ENCODE assay signal across 1 cellular context in the genomic region with DNA sequence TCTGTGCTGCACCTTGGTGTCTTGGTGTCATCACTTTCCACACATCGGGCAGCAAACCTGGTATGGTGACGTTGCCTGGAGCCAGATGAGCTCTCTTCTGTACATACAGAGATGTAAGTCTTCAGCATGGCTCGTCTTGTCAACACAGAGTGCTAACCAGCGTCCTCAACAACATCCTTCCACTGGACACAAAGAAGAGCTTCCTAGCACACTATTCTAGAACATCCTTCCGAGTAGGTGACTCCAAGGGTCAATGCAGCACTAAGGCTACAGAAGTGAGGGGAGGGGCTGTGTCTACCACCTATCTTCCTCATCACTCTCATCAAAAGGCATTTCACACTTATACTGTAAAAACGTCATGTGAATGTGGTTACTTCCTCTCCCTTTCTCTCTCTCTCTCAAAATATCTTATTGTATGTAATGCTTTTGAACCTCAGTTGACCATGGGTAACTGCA.
TF ChIP-seq lines count a peak whose summit lies in the region.

No MANE protein-coding gene starts in this region.

TF ChIP-seq in GM12878, 131 proteins besides CTCF, POLR2A, EP300 and RAD21:
- TF ChIP-seq ZBTB40 (IDR thresholded peaks at IDR 0.05; ENCODE audit: borderline replicate concordance) (no peak), SIX5 (IDR thresholded peaks at IDR 0.05; ENCODE audit: low read depth, low read length, severe bottlenecking) (no peak), ZZZ3 (IDR thresholded peaks at IDR 0.05; ENCODE audit: control insufficient read depth, insufficient read length, low read depth) (no peak), ATF7 (IDR thresholded peaks at IDR 0.05; ENCODE audit: low read depth) (0 out of 2 replicates have a peak, but pooled peaks have one; percentile 38), GATAD2B (conservative IDR thresholded peaks at IDR 0.05; ENCODE audit: low read depth) (no peak), MXI1 (IDR thresholded peaks at IDR 0.05; ENCODE audit: low read depth, low read length) (no peak), RUNX3 (IDR thresholded peaks at IDR 0.05; ENCODE audit: low read length) (peak; percentile 64)
